ENCODE assay signal across 8 cellular contexts in the genomic region with DNA sequence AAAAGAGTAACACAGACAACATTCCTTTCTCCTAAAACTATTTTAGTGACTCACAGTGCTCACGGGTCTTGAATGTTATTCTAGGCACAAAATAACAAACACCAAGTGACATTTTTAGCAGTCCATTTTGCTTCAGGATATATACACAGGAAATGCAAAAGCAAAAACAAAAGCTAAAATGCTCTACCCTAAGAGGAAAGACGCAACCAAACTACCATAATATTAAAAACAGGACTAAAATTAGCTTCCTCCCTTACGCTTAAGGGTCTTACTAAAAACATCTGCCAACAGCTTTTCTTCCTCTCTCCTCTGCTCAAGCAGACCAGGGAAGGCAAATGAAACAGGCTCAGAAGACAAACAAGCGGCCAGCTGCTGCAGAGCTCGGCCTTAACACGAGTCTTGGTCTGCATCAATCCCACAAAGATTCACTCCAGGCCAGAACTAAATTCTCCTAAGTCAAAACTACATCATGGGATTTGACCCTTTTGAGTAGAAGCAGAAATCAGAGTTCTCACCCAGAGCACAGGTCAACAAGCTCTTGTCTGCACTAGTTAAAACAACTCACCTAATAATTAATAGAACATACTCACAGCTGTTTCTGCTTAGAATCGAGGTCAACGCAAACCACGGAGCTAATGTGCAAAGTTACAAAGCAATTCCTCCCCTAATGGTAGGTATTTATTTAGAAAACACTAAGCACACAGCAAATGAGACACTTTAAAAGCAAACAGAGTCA.
DNase-seq lines count a peak whose midpoint lies in the region; ATAC-seq and TF ChIP-seq lines count a peak whose summit lies in the region.

No MANE protein-coding gene starts in this region.

- CTCF ChIA-PET in CD8-positive, alpha-beta T cell (lab: Charles Lee), result interaction anchor here (0.6 to 5.3 kb wide), 17 partner anchors 8 to 326 kb away, joined by 3 to 25 read pairs (median 3); a partner anchor contains a TSS
- CTCF ChIA-PET in RWPE1 (lab: Yijun Ruan, JAX), result interaction anchor here (0.9 to 3.2 kb wide), 5 partner anchors 11 to 87 kb away, joined by 3 to 13 read pairs (median 3); no protein-coding TSS in a partner anchor

- no peak for TF ChIP-seq CTCF in CD8-positive, alpha-beta T cell (IDR thresholded peaks at IDR 0.05)
- no peak for TF ChIP-seq CTCF in RWPE1 (conservative IDR thresholded peaks at IDR 0.05; ENCODE audit: low read depth)
- TF ChIP-seq CTCF in endothelial cell (IDR thresholded peaks at IDR 0.05; ENCODE audit: unreplicated experiment), result no peak

- H3K36me3 Mint-ChIP-seq in CD8-positive, alpha-beta T cell, result peaks cover 7% of the 10 kb centered on the region
- peaks cover 10% of the 10 kb centered on the region for H3K36me3 Mint-ChIP-seq in endothelial cell (ENCODE audit: low read depth, unreplicated experiment)
- H3K36me3 Mint-ChIP-seq in natural killer cell treated with Interleukin-12 subunit alpha and Interleukin-12 subunit beta and Interleukin-15 and Interleukin-18, amount 100 ng/mL, for 72 hours, result no peaks in the 10 kb centered on the region

- H3K27me3 ChIP-seq in CD8-positive, alpha-beta T cell (ENCODE audit: insufficient read depth, low read length), result no peaks in the 10 kb centered on the region

- peaks cover 79% of the 10 kb centered on the region for H3K4me1 Mint-ChIP-seq in CD8-positive, alpha-beta T cell (ENCODE audit: low read depth)
- H3K4me1 Mint-ChIP-seq in endothelial cell (ENCODE audit: unreplicated experiment), result peaks cover 85% of the 10 kb centered on the region
- H3K4me1 Mint-ChIP-seq in natural killer cell treated with Interleukin-12 subunit alpha and Interleukin-12 subunit beta and Interleukin-15 and Interleukin-18, amount 100 ng/mL, for 72 hours (ENCODE audit: low read depth in 2 of 2), result peaks cover 72 to 76% of the 10 kb centered on the region in 2 donors

- peak overlapping the region; percentile 30 for H3K27ac ChIP-seq in CD8-positive, alpha-beta T cell (ENCODE audit: low read depth, low read length)
- peak overlapping the region; percentile 62 for H3K27ac ChIP-seq in RWPE1

- H3K4me1 ChIP-seq in CD8-positive, alpha-beta T cell (ENCODE audit: insufficient read depth, low read length), result peaks cover 56% of the 10 kb centered on the region

- H3K27me3 Mint-ChIP-seq in CD8-positive, alpha-beta T cell (ENCODE audit: low read depth), result no peaks in the 10 kb centered on the region
- peaks cover 8% of the 10 kb centered on the region for H3K27me3 Mint-ChIP-seq in endothelial cell (ENCODE audit: unreplicated experiment)
- H3K27me3 Mint-ChIP-seq in natural killer cell treated with Interleukin-12 subunit alpha and Interleukin-12 subunit beta and Interleukin-15 and Interleukin-18, amount 100 ng/mL, for 72 hours, result no peaks in the 10 kb centered on the region

- POLR2A ChIA-PET in CD8-positive, alpha-beta T cell (lab: Charles Lee), result interaction anchor here (1.1 to 4.6 kb wide), 11 partner anchors 9 to 92 kb away, joined by 3 to 38 read pairs (median 7); no protein-coding TSS in a partner anchor
- POLR2A ChIA-PET in RWPE1 (lab: Yijun Ruan, JAX; ENCODE audit: low non-redundant PET), result no interaction called here

- no peaks in the 10 kb centered on the region for H3K9me3 ChIP-seq in CD8-positive, alpha-beta T cell (ENCODE audit: low read length)

- H3K4me3 Mint-ChIP-seq in CD8-positive, alpha-beta T cell, result peak overlapping the region; percentile 74
- no peak overlapping the region for H3K4me3 Mint-ChIP-seq in endothelial cell (ENCODE audit: unreplicated experiment)
- H3K4me3 Mint-ChIP-seq in natural killer cell treated with Interleukin-12 subunit alpha and Interleukin-12 subunit beta and Interleukin-15 and Interleukin-18, amount 100 ng/mL, for 72 hours, result peak overlapping the region; percentile 81

- intact Hi-C loops in CD8-positive, alpha-beta T cell (cut with DNase I, micrococcal nuclease), result loop anchor here (1.0 to 2.0 kb wide), 5 partner anchors 9 to 61 kb away; no protein-coding TSS in a partner anchor

- H3K27ac Mint-ChIP-seq in CD8-positive, alpha-beta T cell, result peak overlapping the region; percentile 93
- H3K27ac Mint-ChIP-seq in endothelial cell (ENCODE audit: unreplicated experiment), result peak overlapping the region; percentile 86
- H3K27ac Mint-ChIP-seq in natural killer cell treated with Interleukin-12 subunit alpha and Interleukin-12 subunit beta and Interleukin-15 and Interleukin-18, amount 100 ng/mL, for 72 hours, result peak overlapping the region; percentile 94 to 95

- no peaks in the 10 kb centered on the region for H3K9me3 Mint-ChIP-seq in CD8-positive, alpha-beta T cell
- no peaks in the 10 kb centered on the region for H3K9me3 Mint-ChIP-seq in endothelial cell (ENCODE audit: unreplicated experiment)
- no peaks in the 10 kb centered on the region for H3K9me3 Mint-ChIP-seq in natural killer cell treated with Interleukin-12 subunit alpha and Interleukin-12 subunit beta and Interleukin-15 and Interleukin-18, amount 100 ng/mL, for 72 hours

- H3K36me3 ChIP-seq in CD8-positive, alpha-beta T cell (ENCODE audit: insufficient read depth, low read length), result no peaks in the 10 kb centered on the region

- ATAC-seq in CD8-positive, alpha-beta T cell, result peak; percentile 12
- peak; percentile 39 for ATAC-seq in GM21723 (IDR thresholded peaks at IDR 0.05; ENCODE audit: unreplicated experiment)
- ATAC-seq in natural killer cell treated with Interleukin-12 subunit alpha and Interleukin-12 subunit beta and Interleukin-15 and Interleukin-18, amount 100 ng/mL, for 72 hours, result peak; percentile 8 to 21

- no peak for DNase-seq in CD8-positive, alpha-beta T cell
- peak; percentile 62 for DNase-seq in RWPE1 (ENCODE audit: low spot score)
- DNase-seq in endothelial cell (ENCODE audit: low spot score), result no peak
- DNase-seq in natural killer cell treated with Interleukin-12 subunit alpha and Interleukin-12 subunit beta and Interleukin-15 and Interleukin-18, amount 100 ng/mL, for 72 hours (ENCODE audit: low spot score), result no peak
- DNase-seq in globus pallidus (ENCODE audit: low spot score), result no peak
- DNase-seq in HK-2 (ENCODE audit: unreplicated experiment), result no peak
- no peak for DNase-seq in NCI-H2107 (lab: John Stamatoyannopoulos, UW)

- H3K4me3 ChIP-seq in CD8-positive, alpha-beta T cell (ENCODE audit: low read depth, low read length), result no peak overlapping the region
